ENCODE assay signal across 19 cellular contexts in the genomic region with DNA sequence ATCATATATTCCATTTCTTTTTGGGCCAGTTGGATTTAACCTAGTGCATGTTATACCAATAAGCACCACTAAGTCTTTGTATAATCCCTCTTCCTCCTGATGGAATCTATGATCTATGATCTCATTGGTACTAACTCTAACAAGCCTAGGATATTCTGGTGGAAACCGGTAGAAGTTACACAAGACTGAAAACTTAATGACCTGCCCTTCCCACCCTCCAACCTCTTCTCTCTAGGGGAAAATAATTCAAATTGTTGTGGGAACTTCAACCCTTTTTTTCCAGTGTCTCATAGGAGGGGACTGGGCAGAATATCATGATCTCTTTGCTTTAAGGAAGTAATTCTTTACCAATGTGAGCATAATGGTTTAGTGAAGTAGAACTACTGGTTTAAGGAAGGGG.
DNase-seq lines count a peak whose midpoint lies in the region; TF ChIP-seq lines count a peak whose summit lies in the region.
"Had no signal": no experiment of that assay in that cellular context is flagged by ENCODE, and none has a peak within 500 bp of the region (broad histone marks: within the 10 kb centered on the region; RNA-seq: fewer than 3 reads in every experiment).

No MANE protein-coding gene starts in this region.

- no peak overlapping the region for H3K4me3 ChIP-seq in adipocyte (ENCODE audit: low read length)
- H3K4me3 ChIP-seq in fibroblast of villous mesenchyme (ENCODE audit: low read depth, low read length): no peak overlapping the region
- H3K4me3 ChIP-seq in skeletal muscle satellite cell (ENCODE audit: low read length): no peak overlapping the region
- H3K4me3 ChIP-seq: HAP-1, K562, psoas muscle had no signal

- H3K4me1 ChIP-seq in adipocyte (ENCODE audit: control insufficient read depth, insufficient read depth, low read length): peaks cover 67% of the 10 kb centered on the region
- peaks cover 59% of the 10 kb centered on the region for H3K4me1 ChIP-seq in skeletal muscle satellite cell (ENCODE audit: control insufficient read depth, insufficient read depth, low read length)
- H3K4me1 ChIP-seq: HAP-1, psoas muscle had no signal

- DNase-seq in DMS53 (lab: John Stamatoyannopoulos, UW) (peak; percentile 44), DMS53 treated with DMSO at 0.1 percent for 48 hours (lab: John Stamatoyannopoulos, UW; ENCODE audit: unreplicated experiment) (no peak), adipocyte (ENCODE audit: low read depth) (no peak), fibroblast of villous mesenchyme (ENCODE audit: low read depth) (peak; percentile 47), G401 (ENCODE audit: low spot score) (no peak), NCI-H1105 treated with DMSO at 0.1 percent for 48 hours (lab: John Stamatoyannopoulos, UW) (no peak), HK-2 (ENCODE audit: unreplicated experiment) (no peak)
- DNase-seq: activated B cell treated with CpG ODN at 0.5 μM for 24 hours; activated CD4-positive, alpha-beta memory T cell treated with anti-CD3 and anti-CD28 coated beads, Interleukin-2, amount 10 ng/mL, durations not matched to agents 7 days and 5 days; activated T-cell treated with anti-CD3 and anti-CD28 coated beads, Interleukin-2, amount 50 U/mL, for 4 hours; CD4-positive, alpha-beta memory T cell; NCI-H2081 treated with DMSO at 0.1 percent for 48 hours; NCI-H526; psoas muscle; SHP77 treated with DMSO at 0.1 percent for 48 hours; T-helper 17 cell had no signal

- in situ Hi-C loops in G401 (cut with HindIII; ENCODE audit: low sequenced_read_pairs): no loop called here

- H3K4me2 ChIP-seq in skeletal muscle satellite cell (ENCODE audit: low read length): no peak overlapping the region

- H3K9me3 ChIP-seq in adipocyte (ENCODE audit: control insufficient read depth, low read length): no peaks in the 10 kb centered on the region
- no peaks in the 10 kb centered on the region for H3K9me3 ChIP-seq in skeletal muscle satellite cell (replicated peaks; ENCODE audit: low read length)
- H3K9me3 ChIP-seq: HAP-1, psoas muscle had no signal

- TF ChIP-seq CTCF in fibroblast of villous mesenchyme (IDR thresholded peaks at IDR 0.05; ENCODE audit: insufficient read depth, low read depth, low read length): peak; percentile 7

- H3K36me3 ChIP-seq in adipocyte (ENCODE audit: control insufficient read depth, insufficient read depth, low read length, severe bottlenecking): no peaks in the 10 kb centered on the region
- H3K36me3 ChIP-seq in skeletal muscle satellite cell (ENCODE audit: insufficient read depth, low read length): no peaks in the 10 kb centered on the region
- H3K36me3 ChIP-seq: HAP-1 had no signal

- H3K9ac ChIP-seq in adipocyte (ENCODE audit: low read length) (peak overlapping the region; percentile 13), skeletal muscle satellite cell (ENCODE audit: low read depth, low read length) (peak overlapping the region; percentile 53)

- H3K27me3 ChIP-seq in adipocyte (replicated peaks; ENCODE audit: control insufficient read depth, insufficient read depth, low read length) (no peaks in the 10 kb centered on the region), skeletal muscle satellite cell (ENCODE audit: control insufficient read depth, insufficient read depth, low read length) (no peaks in the 10 kb centered on the region)

Comparison
In these comparisons a context has a peak if more than half of its experiments do, and no peak if none do; other contexts are left out.
1. DNase-seq: peak in DMS53 (single experiment) and fibroblast of villous mesenchyme (single experiment); none in DMS53 treated with DMSO at 0.1 percent for 48 hours (single experiment), adipocyte (single experiment), G401 (single experiment), NCI-H1105 treated with DMSO at 0.1 percent for 48 hours (single experiment) and HK-2 (single experiment).